24 cellular contexts compared by ENCODE assay signal in the genomic region with DNA sequence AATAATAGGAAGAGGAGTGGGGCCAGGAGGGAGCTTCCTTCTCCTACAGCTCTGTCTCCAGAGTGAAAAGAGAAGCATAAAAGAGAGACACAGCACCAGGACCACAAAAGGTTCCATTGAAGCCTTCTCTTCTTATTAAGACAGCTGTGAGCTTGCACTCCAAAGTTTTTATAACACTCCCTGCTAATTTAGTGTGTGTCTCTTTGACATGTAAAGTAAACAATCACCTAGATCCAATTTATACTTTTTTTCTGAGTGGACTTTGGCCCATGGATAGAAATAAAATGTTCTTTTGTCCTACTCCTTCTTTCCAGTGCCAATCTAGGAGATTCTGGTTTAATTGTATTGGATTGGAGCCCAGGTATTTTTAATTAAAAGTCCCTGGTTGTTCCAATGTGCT. TPM values are rescaled to one million over a fixed set of nuclear protein-coding genes. Genes with fewer than 3 reads are reported as not detected.
"Had no signal": no experiment of that assay in that cellular context is flagged by ENCODE, and none has a peak within 500 bp of the region (broad histone marks: within the 10 kb centered on the region; RNA-seq: fewer than 3 reads in every experiment).

A gene (minus strand): TSS at position 212 of the 400 bp plus-strand sequence. CDS start 95 bp downstream, at position 117.

- ATAC-seq: activated T-helper 17 cell treated with anti-CD3 and anti-CD28 coated beads, Interleukin-2, amount 50 U/mL, for 72 hours; PC-3; WTC11 had no signal

- DNase-seq: activated CD4-positive, alpha-beta memory T cell treated with anti-CD3 and anti-CD28 coated beads for 36 hours; activated CD4-positive, alpha-beta T cell treated with anti-CD3 and anti-CD28 coated beads for 1 hour; activated CD4-positive, alpha-beta T cell treated with anti-CD3 and anti-CD28 coated beads, Interleukin-2, amount 10 ng/mL, durations not matched to agents 7 days and 5 days; activated CD8-positive, alpha-beta memory T cell treated with anti-CD3 and anti-CD28 coated beads for 24 hours; activated gamma-delta T cell treated with Interleukin-2 at 50 U/mL for 16 hours; activated naive CD4-positive, alpha-beta T cell treated with anti-CD3 and anti-CD28 coated beads, Interleukin-2, amount 10 ng/mL, durations not matched to agents 7 days and 5 days; activated naive CD8-positive, alpha-beta T cell treated with anti-CD3 and anti-CD28 coated beads for 36 hours; activated T-cell treated with anti-CD3 and anti-CD28 coated beads, Interleukin-2, amount 50 U/mL, for 48 hours; NCI-H1092; NCI-H1436; NCI-H1694 treated with DMSO at 0.1 percent for 48 hours; NCI-H2029 treated with DMSO at 0.1 percent for 48 hours; NCI-H345; NCI-H510A; NCI-H526 treated with DMSO at 0.1 percent for 48 hours; NCI-H82; PC-3; SHP77 had no signal

- H3K27ac ChIP-seq: KMS-11 had no signal

- FAIRE-seq: bronchial epithelial cell had no signal

RNA-seq across cellular contexts. Expression of the gene that starts here (rescaled TPM):
- total RNA-seq: activated CD4-positive, alpha-beta memory T cell treated with anti-CD3 and anti-CD28 coated beads for 36 hours; activated CD4-positive, alpha-beta T cell treated with anti-CD3 and anti-CD28 coated beads, Interleukin-2, amount 10 ng/mL, durations not matched to agents 7 days and 5 days; bronchial epithelial cell; MCF 10A; PC-3; SK-MEL-5 had no signal
